Comparison of ENCODE assay signal across 18 cellular contexts in the genomic region with DNA sequence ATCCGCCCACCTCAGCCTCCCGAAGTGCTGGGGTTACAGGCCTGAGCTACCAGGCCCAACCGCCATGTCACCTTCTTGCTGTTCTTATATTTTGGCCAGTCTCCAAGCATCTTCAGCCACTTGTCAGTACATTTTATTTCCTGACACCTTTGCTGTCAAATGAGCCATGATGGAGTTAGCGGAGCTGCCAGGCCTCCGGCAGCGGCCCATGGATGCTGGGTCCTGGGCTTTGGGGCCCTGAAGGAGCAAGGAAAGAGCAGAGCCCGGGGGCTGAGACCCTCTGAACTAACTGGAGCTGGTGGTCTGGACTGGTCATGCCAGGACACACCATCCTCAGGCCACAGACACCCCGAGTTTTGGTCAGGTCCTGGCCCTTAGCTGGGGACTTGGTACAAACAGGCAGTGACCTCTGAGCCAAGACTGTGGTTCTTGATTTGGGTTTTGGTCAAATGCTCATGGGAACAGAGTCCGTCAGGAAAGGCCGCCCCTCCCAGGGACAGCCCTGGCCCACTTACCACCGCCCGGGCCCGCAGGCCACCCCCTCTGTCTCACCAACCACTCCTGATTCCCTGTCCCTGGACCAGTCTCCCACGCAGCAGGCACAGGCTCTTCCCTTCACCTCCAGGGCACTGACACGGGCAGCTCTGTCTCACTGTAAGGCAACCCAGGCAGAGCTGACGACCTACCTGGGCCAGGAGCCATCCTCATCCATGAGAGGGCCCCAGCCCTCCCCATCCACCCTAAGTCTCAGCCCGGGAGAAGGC. TPM values are rescaled to one million over a fixed set of nuclear protein-coding genes. Genes with fewer than 3 reads are reported as not detected.
"Had no signal": no experiment of that assay in that cellular context is flagged by ENCODE, and none has a peak within 500 bp of the region (broad histone marks: within the 10 kb centered on the region; RNA-seq: fewer than 3 reads in every experiment).

No MANE protein-coding gene starts in this region.

- DNase-seq: activated CD4-positive, alpha-beta T cell treated with anti-CD3 and anti-CD28 coated beads for 36 hours; activated CD8-positive, alpha-beta memory T cell treated with anti-CD3 and anti-CD28 coated beads, Interleukin-2, amount 50 U/mL, for 48 hours; activated CD8-positive, alpha-beta T cell treated with anti-CD3 and anti-CD28 coated beads for 36 hours; activated naive CD4-positive, alpha-beta T cell treated with anti-CD3 and anti-CD28 coated beads, Interleukin-2, amount 50 U/mL, for 16 hours; adrenal gland; central memory CD4-positive, alpha-beta T cell; immature natural killer cell; left cardiac atrium; thyroid gland; WERI-Rb-1 had no signal

- H3K27ac Mint-ChIP-seq: activated CD4-positive, alpha-beta T cell treated with anti-CD3 and anti-CD28 coated beads for 36 hours; activated CD8-positive, alpha-beta T cell treated with anti-CD3 and anti-CD28 coated beads for 36 hours; immature natural killer cell had no signal

- H3K27ac ChIP-seq: adrenal gland, dorsolateral prefrontal cortex, pancreas, skin epidermis, thyroid gland, vagina, WERI-Rb-1 had no signal

- H3K36me3 Mint-ChIP-seq: immature natural killer cell, T-cell had no signal

- H3K9me3 ChIP-seq: adrenal gland, pancreas, thyroid gland, vagina had no signal

- H3K4me3 ChIP-seq: adrenal gland, dorsolateral prefrontal cortex, pancreas, skin epidermis, thyroid gland, vagina had no signal

- H3K36me3 ChIP-seq: adrenal gland, pancreas, thyroid gland, vagina, WERI-Rb-1 had no signal

- H3K9me3 Mint-ChIP-seq: activated CD8-positive, alpha-beta T cell treated with anti-CD3 and anti-CD28 coated beads for 36 hours; immature natural killer cell; memory B cell; nephron; T-cell had no signal

- H3K4me3 Mint-ChIP-seq: activated CD4-positive, alpha-beta T cell treated with anti-CD3 and anti-CD28 coated beads for 36 hours; activated CD8-positive, alpha-beta T cell treated with anti-CD3 and anti-CD28 coated beads for 36 hours; immature natural killer cell; memory B cell; nephron; T-cell had no signal

- H3K27me3 ChIP-seq: adrenal gland, pancreas, thyroid gland, vagina had no signal

- H3K27me3 Mint-ChIP-seq: activated CD4-positive, alpha-beta T cell treated with anti-CD3 and anti-CD28 coated beads for 36 hours; activated CD8-positive, alpha-beta T cell treated with anti-CD3 and anti-CD28 coated beads for 36 hours; memory B cell had no signal

- H3K4me1 ChIP-seq: adrenal gland, pancreas, thyroid gland, vagina had no signal

- H3K4me1 Mint-ChIP-seq: immature natural killer cell had no signal

- ATAC-seq: activated CD4-positive, alpha-beta T cell treated with anti-CD3 and anti-CD28 coated beads for 36 hours; activated CD8-positive, alpha-beta T cell treated with anti-CD3 and anti-CD28 coated beads for 36 hours; left cardiac atrium; pancreas had no signal

RNA-seq across cellular contexts. Expression of a gene that starts 42.0 kb away (rescaled TPM):
- total RNA-seq: activated CD4-positive, alpha-beta T cell treated with anti-CD3 and anti-CD28 coated beads for 36 hours; activated CD8-positive, alpha-beta T cell treated with anti-CD3 and anti-CD28 coated beads for 36 hours; adrenal gland; left cardiac atrium; renal cortical epithelial cell; thyroid gland; vagina had no signal
- polyA plus RNA-seq: immature natural killer cell, pancreas had no signal
